8 cellular contexts compared by ENCODE assay signal in genomic region chr3:48716982-48717746, GRCh38. TPM values are rescaled to one million over a fixed set of nuclear protein-coding genes. Genes with fewer than 3 reads are reported as not detected.
DNase-seq lines count a peak whose midpoint lies in the region; ATAC-seq, FAIRE-seq and TF ChIP-seq lines count a peak whose summit lies in the region.

TSS of gene IP6K2 (minus strand) at chr3:48717221. CDS start at chr3:48695291, 21,930 bp downstream.

- H3K4me2 ChIP-seq in keratinocyte (ENCODE audit: control insufficient read depth, extremely low read depth, insufficient read depth, low read depth, low read length), result peak within 1 kb of the TSS; percentile 98

- H3K9me3 ChIP-seq in keratinocyte (ENCODE audit: control insufficient read depth, low read depth, low read length), result no peaks in the 10 kb centered on the region

- peak within 1 kb of the TSS; percentile 95 for H2AFZ ChIP-seq in keratinocyte (ENCODE audit: control insufficient read depth, low read length)

- H3K27ac ChIP-seq in keratinocyte (ENCODE audit: control insufficient read depth, insufficient read depth, low read length), result peak within 1 kb of the TSS; percentile 94

- DNase-seq in AG10803 (ENCODE audit: low read depth) (peak; percentile 96), NCI-H460 (ENCODE audit: extremely low read depth, low read depth) (peak; percentile 96), cerebellar nuclear complex (lab: John Stamatoyannopoulos, UW) (peak; percentile 94 to 99), keratinocyte (ENCODE audit: low read depth, low spot score) (peak; percentile 68)
- peak; percentile 99 for DNase-seq in activated CD4-positive, CD25-positive, alpha-beta regulatory T cell treated with anti-CD3 and anti-CD28 coated beads, Interleukin-2, amount 50 U/mL, for 72 hours
- peak; percentile 95 to 99 for DNase-seq in stimulated activated CD4-positive, alpha-beta T cell treated with anti-CD3 and anti-CD28 coated beads, Interleukin-15, amount 100 ng/mL, for 1 hour (ENCODE audit: low read depth in 1 of 2, low spot score in 1 of 2)

- peaks cover 23% of the 10 kb centered on the region for H3K4me1 ChIP-seq in keratinocyte (ENCODE audit: control insufficient read depth, extremely low read depth, insufficient read depth, low read length)

- peak; percentile 77 for FAIRE-seq in keratinocyte (lab: Jason Lieb, UNC)

- peaks cover 9% of the 10 kb centered on the region for H4K20me1 ChIP-seq in keratinocyte (ENCODE audit: control insufficient read depth, extremely low read depth, insufficient read depth, low read length)

- H3K79me2 ChIP-seq in keratinocyte (ENCODE audit: control insufficient read depth, insufficient read depth, low read length), result peaks cover 47% of the 10 kb centered on the region

- no peaks in the 10 kb centered on the region for H3K27me3 ChIP-seq in keratinocyte (ENCODE audit: control insufficient read depth, extremely low read depth, insufficient read depth, low read length)

- H3K9ac ChIP-seq in keratinocyte (ENCODE audit: control insufficient read depth, extremely low read depth, insufficient read depth, low read length), result peak within 1 kb of the TSS; percentile 97

- H3K9me1 ChIP-seq in keratinocyte (ENCODE audit: control insufficient read depth, extremely low read depth, insufficient read depth, low read length), result peaks cover 2% of the 10 kb centered on the region

- dilution Hi-C loops in keratinocyte (cut with MboI; ENCODE audit: extremely low pct_ligation_motif_present, low sequenced_read_pairs), result no loop called here

- TF ChIP-seq CTCF in AG10803 (conservative IDR thresholded peaks at IDR 0.05; ENCODE audit: low read length) (no peak), keratinocyte (optimal IDR thresholded peaks at IDR 0.05 in 1 of 3, IDR thresholded peaks at IDR 0.05 in 1 of 3, conservative IDR thresholded peaks at IDR 0.05 in 1 of 3; ENCODE audit: extremely low read depth in 1 of 3, insufficient read depth in 2 of 3, low read length in 3 of 3) (no peak)

- H3K36me3 ChIP-seq in keratinocyte (ENCODE audit: control insufficient read depth in 2 of 2, extremely low read depth in 1 of 2, insufficient read depth in 2 of 2, low read length in 2 of 2), result peaks cover 4 to 11% of the 10 kb centered on the region in 2 experiments

- H3K4me3 ChIP-seq in AG10803 (ENCODE audit: low read length), result peak within 1 kb of the TSS; percentile 98
- H3K4me3 ChIP-seq in keratinocyte (ENCODE audit: control insufficient read depth in 2 of 3, extremely low read depth in 1 of 3, insufficient read depth in 2 of 3, low read depth in 1 of 3, low read length in 3 of 3), result peak within 1 kb of the TSS; percentile 87 to 99 (median 99)

- ATAC-seq in GM19043 (IDR thresholded peaks at IDR 0.05; ENCODE audit: low read depth, unreplicated experiment), result peak; percentile 99
- ATAC-seq in HG03378 (IDR thresholded peaks at IDR 0.05; ENCODE audit: unreplicated experiment), result peak; percentile 85

RNA-seq across cellular contexts. Expression of gene IP6K2, which starts in this region (rescaled TPM):
- 45.0 and 56.3 TPM in 2 replicates for total RNA-seq in NCI-H460 (2014; rRNA removed; shearing (Covaris generic))
- 91.1 and 91.8 TPM in 2 replicates for polyA plus RNA-seq in NCI-H460 (2014; cell fraction: nucleus; rRNA removed)
- polyA plus RNA-seq in keratinocyte, result 94.3 to 124 TPM (median 110 TPM) in 3 replicates
- 186 TPM for polyA plus RNA-seq in keratinocyte (2011; ENCODE audit: low read depth)
- 74.3 and 79.1 TPM in 2 replicates for polyA plus RNA-seq in keratinocyte (2011; cell fraction: cytosol; rRNA removed)
- polyA plus RNA-seq in keratinocyte (2011; cell fraction: nucleus; rRNA removed), result 355 and 366 TPM in 2 replicates
- polyA plus RNA-seq in keratinocyte (2012; ENCODE audit: low replicate concordance), result 68.9 and 155 TPM in 2 replicates
- 43.5 to 87.9 TPM (median 66.8 TPM) in 3 replicates for polyA minus RNA-seq in keratinocyte
- polyA minus RNA-seq in keratinocyte (2011; cell fraction: cytosol; rRNA and poly(A)+ RNA removed), result 41.6 TPM
- polyA minus RNA-seq in keratinocyte (2011; cell fraction: nucleus; rRNA and poly(A)+ RNA removed), result 55.3 and 80.4 TPM in 2 replicates

Comparison
In these comparisons a context has a peak if more than half of its experiments do, and no peak if none do; other contexts are left out.
1. Peak in every context shown above with its lines: DNase-seq, ATAC-seq, H3K4me3 ChIP-seq and H3K27ac ChIP-seq.